In the genomic region with DNA sequence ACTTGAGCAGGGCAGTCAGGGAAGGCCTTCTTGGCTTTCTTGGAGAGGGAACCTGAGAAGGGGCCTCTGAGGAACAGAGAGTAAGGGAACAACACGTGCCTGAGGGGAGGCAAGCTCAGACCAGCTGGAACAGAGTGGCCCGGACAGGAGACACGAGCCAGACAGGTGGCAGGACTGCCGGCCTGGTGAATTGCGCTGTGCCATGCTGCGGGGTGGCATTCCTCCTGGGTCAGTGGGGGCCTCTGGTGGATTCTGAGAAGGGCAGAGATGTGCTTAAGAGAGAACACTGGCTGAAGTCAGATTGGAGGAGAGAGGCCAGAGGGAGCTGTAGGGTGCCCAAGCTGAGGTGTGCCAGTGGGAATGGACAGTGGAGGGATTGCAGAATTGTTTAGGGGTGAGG, we compare ENCODE assay signal across 15 cellular contexts. TPM values are rescaled to one million over a fixed set of nuclear protein-coding genes. Genes with fewer than 3 reads are reported as not detected.
DNase-seq lines count a peak whose midpoint lies in the region; ATAC-seq and TF ChIP-seq lines count a peak whose summit lies in the region.
"Had no signal": no experiment of that assay in that cellular context is flagged by ENCODE, and none has a peak within 500 bp of the region (broad histone marks: within the 10 kb centered on the region; RNA-seq: fewer than 3 reads in every experiment).

No MANE protein-coding gene starts in this region.

- no peak overlapping the region for H3K4me3 Mint-ChIP-seq in brain
- H3K4me3 Mint-ChIP-seq: stimulated activated naive CD8-positive, alpha-beta T cell treated with anti-CD3 and anti-CD28 coated beads, Interleukin-15, Interleukin-2, amounts not matched to agents 100 ng/mL and 50 ng/mL, for 24 hours had no signal

- H3K27ac Mint-ChIP-seq in brain = peak overlapping the region in 3 of 5 experiments; percentile 56 to 96 (median 89)

- no peak overlapping the region for H3K23ac ChIP-seq in neuronal stem cell (ENCODE audit: low read depth, low read length, poor library complexity)

- H3K27me3 ChIP-seq in right atrium auricular region = no peaks in the 10 kb centered on the region
- H3K27me3 ChIP-seq in neuronal stem cell (ENCODE audit: control insufficient read depth in 3 of 3, insufficient read depth in 3 of 3, low read depth in 1 of 3, low read length in 3 of 3) = peaks cover 0 to 2% (median 0%) of the 10 kb centered on the region in 3 experiments
- H3K27me3 ChIP-seq: SJCRH30 had no signal

- H2AK5ac ChIP-seq in neuronal stem cell (ENCODE audit: low read depth, low read length) = peak overlapping the region; percentile 65

- intact Hi-C loops in cardiac septum (cut with DNase I) = loop anchor here (5.0 kb wide), 1 partner anchor 51 kb away; no protein-coding TSS in a partner anchor

- WGBS in neuronal stem cell (ENCODE audit: extremely low coverage in 2 of 2, insufficient read length in 2 of 2, insufficient replicate concordance in 1 of 2), 2 donors = no CpG with 5 or more reads among the region's 6 CpGs

- TF ChIP-seq CTCF in right atrium auricular region (IDR thresholded peaks at IDR 0.05) (no peak), brain (conservative IDR thresholded peaks at IDR 0.05) (no peak)

- H3K14ac ChIP-seq in neuronal stem cell (ENCODE audit: low read length) = no peak overlapping the region

- DNase-seq in right atrium auricular region (ENCODE audit: low spot score) (no peak), cardiac septum (ENCODE audit: low spot score) (no peak), neuronal stem cell (ENCODE audit: low spot score) (no peak), superior temporal gyrus (ENCODE audit: extremely low spot score) (no peak), NCI-H1048 (lab: John Stamatoyannopoulos, UW) (no peak), NCI-H226 (no peak)
- DNase-seq: activated gamma-delta T cell treated with Interleukin-2 at 50 U/mL for 16 hours; dermis blood vessel endothelial cell; naive thymus-derived CD8-positive, alpha-beta T cell had no signal

- H2BK5ac ChIP-seq in neuronal stem cell (ENCODE audit: low read length) = no peak overlapping the region

- H3K27ac ChIP-seq in right atrium auricular region (peak overlapping the region; percentile 29 to 88), neuronal stem cell (replicated peaks; ENCODE audit: low read length) (no peak overlapping the region)
- H3K27ac ChIP-seq: SJCRH30 had no signal

- H2BK120ac ChIP-seq in neuronal stem cell (ENCODE audit: low read depth, low read length) = no peak overlapping the region

- H3K9me3 Mint-ChIP-seq in brain = peaks cover 0 to 3% (median 0%) of the 10 kb centered on the region in 5 experiments
- H3K9me3 Mint-ChIP-seq: naive thymus-derived CD8-positive, alpha-beta T cell; stimulated activated naive CD8-positive, alpha-beta T cell treated with anti-CD3 and anti-CD28 coated beads, Interleukin-15, Interleukin-2, amounts not matched to agents 100 ng/mL and 50 ng/mL, for 24 hours had no signal

- H3K9me3 ChIP-seq in right atrium auricular region (no peaks in the 10 kb centered on the region), neuronal stem cell (replicated peaks in 1 of 2; ENCODE audit: control insufficient read depth in 2 of 2, insufficient read depth in 1 of 2, low read depth in 1 of 2, low read length in 2 of 2) (peaks cover 2% of the 10 kb centered on the region in 2 donors)
- H3K9me3 ChIP-seq: SJCRH30 had no signal

- no peak overlapping the region for H3K4ac ChIP-seq in neuronal stem cell (ENCODE audit: low read length)

- H3K27me3 Mint-ChIP-seq in brain = peaks cover 23% of the 10 kb centered on the region
- H3K27me3 Mint-ChIP-seq: stimulated activated naive CD8-positive, alpha-beta T cell treated with anti-CD3 and anti-CD28 coated beads, Interleukin-15, Interleukin-2, amounts not matched to agents 100 ng/mL and 50 ng/mL, for 24 hours had no signal

- H3K79me1 ChIP-seq in neuronal stem cell (ENCODE audit: low read depth, low read length) = peaks cover 7% of the 10 kb centered on the region

- peak overlapping the region; percentile 74 for H3K9ac ChIP-seq in neuronal stem cell (ENCODE audit: low read depth, low read length, poor library complexity)

- no peak overlapping the region for H2BK12ac ChIP-seq in neuronal stem cell (ENCODE audit: low read length)

- H3K4me2 ChIP-seq in neuronal stem cell (ENCODE audit: insufficient read depth, low read length, poor library complexity, severe bottlenecking) = no peak overlapping the region

- H4K8ac ChIP-seq in neuronal stem cell (ENCODE audit: low read depth, low read length) = no peak overlapping the region

- H3K4me1 Mint-ChIP-seq in brain = peaks cover 64% of the 10 kb centered on the region

- H3K36me3 ChIP-seq in right atrium auricular region (no peaks in the 10 kb centered on the region), neuronal stem cell (replicated peaks in 1 of 2; ENCODE audit: control insufficient read depth in 2 of 2, insufficient read depth in 2 of 2, low read length in 2 of 2) (peaks cover 0 to 8% of the 10 kb centered on the region in 2 donors)
- H3K36me3 ChIP-seq: SJCRH30 had no signal

- H2AFZ ChIP-seq in neuronal stem cell (ENCODE audit: low read length) = no peak overlapping the region

- H3K36me3 Mint-ChIP-seq in brain = peaks cover 18% of the 10 kb centered on the region
- H3K36me3 Mint-ChIP-seq: naive thymus-derived CD8-positive, alpha-beta T cell had no signal

- no peak overlapping the region for H3K18ac ChIP-seq in neuronal stem cell (ENCODE audit: low read length)

- ATAC-seq in HG02973 (IDR thresholded peaks at IDR 0.05; ENCODE audit: unreplicated experiment) = no peak
- ATAC-seq: naive thymus-derived CD8-positive, alpha-beta T cell had no signal

- no peak overlapping the region for H4K91ac ChIP-seq in neuronal stem cell (ENCODE audit: low read depth, low read length, poor library complexity)

- peaks cover 0 to 32% of the 10 kb centered on the region in 2 donors for H3K4me1 ChIP-seq in right atrium auricular region
- H3K4me1 ChIP-seq in neuronal stem cell (ENCODE audit: control insufficient read depth in 2 of 2, insufficient read depth in 1 of 2, low read depth in 1 of 2, low read length in 2 of 2) = peaks cover 6 to 9% of the 10 kb centered on the region in 2 donors

- H3K4me3 ChIP-seq in right atrium auricular region (no peak overlapping the region), neuronal stem cell (ENCODE audit: low read length in 2 of 2) (no peak overlapping the region)
- H3K4me3 ChIP-seq: lung, SJCRH30 had no signal

- H2BK15ac ChIP-seq in neuronal stem cell (ENCODE audit: low read length) = no peak overlapping the region

RNA-seq across cellular contexts. Expression of a gene that starts 4.9 kb away (rescaled TPM):
- 10 to 100 TPM; 11.9 to 36.1 TPM for total RNA-seq in right atrium auricular region
- total RNA-seq in cardiac septum = 1.6 TPM
- 16.9 TPM for polyA plus RNA-seq in brain (ENCODE audit: insufficient read depth, low read depth, low replicate concordance)
- polyA plus RNA-seq in neuronal stem cell (2013, experiment 1 of 2) = 3.9 TPM
- 3.7 TPM for polyA plus RNA-seq in neuronal stem cell (2013, experiment 2 of 2)
- polyA plus RNA-seq: naive thymus-derived CD8-positive, alpha-beta T cell had no signal

RNA-seq across cellular contexts. Expression of a gene that starts 29.0 kb away (rescaled TPM):
- total RNA-seq in right atrium auricular region (1 to 10 TPM; 7.5 to 9.8 TPM), cardiac septum (11.5 TPM)
- polyA plus RNA-seq in brain (ENCODE audit: insufficient read depth, low read depth, low replicate concordance) = 6.8 TPM
- polyA plus RNA-seq in neuronal stem cell (2013, experiment 1 of 2) = 0.20 TPM
- 0.21 TPM for polyA plus RNA-seq in neuronal stem cell (2013, experiment 2 of 2)
- total RNA-seq: T-helper 2 cell treated with Interferon-gamma antibody and Interleukin-4, amounts not matched to agents 100 ng/mL and 5 ng/mL, for 36 hours had no signal
- polyA plus RNA-seq: naive thymus-derived CD8-positive, alpha-beta T cell had no signal
